Comparison of ENCODE assay signal across 19 cellular contexts in the genomic region with DNA sequence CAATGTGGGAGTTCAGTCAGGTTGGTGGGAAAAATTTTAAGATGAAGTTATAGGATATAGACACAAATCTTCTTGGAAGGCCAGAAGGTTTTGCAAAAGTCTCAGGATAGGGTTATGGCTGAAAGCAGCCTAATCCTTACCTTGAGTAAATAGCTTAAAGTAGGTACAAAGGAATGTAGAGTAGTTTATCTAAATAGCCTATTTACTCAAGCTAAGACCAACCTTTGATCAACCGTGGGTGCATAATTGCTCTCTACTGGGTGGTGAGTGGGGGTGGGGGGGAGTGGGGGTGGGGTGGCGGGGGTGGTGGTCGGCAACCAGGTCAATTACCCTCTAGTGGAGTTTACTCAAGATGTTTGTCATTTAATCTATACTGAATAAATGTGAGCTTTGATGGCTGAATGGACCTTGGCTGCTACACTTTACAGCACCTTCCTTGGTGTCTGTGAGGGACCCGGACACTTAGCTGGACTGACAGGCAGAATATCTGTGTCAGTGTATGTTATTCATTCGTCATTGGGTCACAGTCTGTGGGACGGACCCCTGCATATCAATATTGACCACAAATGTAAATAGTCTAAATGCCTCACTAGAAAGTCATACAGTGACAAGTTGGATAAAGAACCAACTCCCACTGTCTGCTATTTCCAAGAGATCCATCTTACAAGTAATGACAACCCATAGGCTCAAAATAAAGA.
DNase-seq lines count a peak whose midpoint lies in the region; ATAC-seq and TF ChIP-seq lines count a peak whose summit lies in the region.
"Had no signal": no experiment of that assay in that cellular context is flagged by ENCODE, and none has a peak within 500 bp of the region (broad histone marks: within the 10 kb centered on the region; RNA-seq: fewer than 3 reads in every experiment).

No MANE protein-coding gene starts in this region.

- no peak overlapping the region for H3K9ac ChIP-seq in endodermal cell (ENCODE audit: extremely low read depth, low read length, poor library complexity, severe bottlenecking)
- H3K9ac ChIP-seq: BLaER1 treated with 17β-estradiol and CSF1 and Interleukin-3, amounts not matched to agents 10 nM and 100 nM had no signal

- H3K4me3 ChIP-seq in endodermal cell (ENCODE audit: low read length) (no peak overlapping the region), left lung (no peak overlapping the region)
- H3K4me3 ChIP-seq: A549; BLaER1 treated with 17β-estradiol and CSF1 and Interleukin-3, amounts not matched to agents 10 nM and 100 nM; K562; PC-9 had no signal

- H3K9me3 ChIP-seq in endodermal cell (ENCODE audit: control insufficient read depth, low read length) (peaks cover 40% of the 10 kb centered on the region), left lung (no peaks in the 10 kb centered on the region)
- H3K9me3 ChIP-seq: A549; BLaER1 treated with 17β-estradiol and CSF1 and Interleukin-3, amounts not matched to agents 10 nM and 100 nM had no signal

- H3K27me3 Mint-ChIP-seq in endodermal cell (ENCODE audit: insufficient read depth): peaks cover 31% of the 10 kb centered on the region
- H3K27me3 Mint-ChIP-seq in natural killer cell (ENCODE audit: low read depth in 2 of 2): no peaks in the 10 kb centered on the region
- H3K27me3 Mint-ChIP-seq: CD8-positive, alpha-beta memory T cell had no signal

- no peak overlapping the region for H3K27ac ChIP-seq in endodermal cell (ENCODE audit: low read depth, low read length)
- no peak overlapping the region for H3K27ac ChIP-seq in left lung
- H3K27ac ChIP-seq: A549; BLaER1 treated with 17β-estradiol and CSF1 and Interleukin-3, amounts not matched to agents 10 nM and 100 nM; HL-60; PC-9 had no signal

- DNase-seq in Daoy (ENCODE audit: low read depth) (peak; percentile 9), M059J (ENCODE audit: low read depth) (peak; percentile 42), endodermal cell (peak; percentile 64), left lung (no peak), natural killer cell (no peak)
- no peak for DNase-seq in activated CD4-positive, alpha-beta T cell treated with anti-CD3 and anti-CD28 coated beads for 4 hours
- DNase-seq: CD8-positive, alpha-beta memory T cell; H9; NCI-H1092; NCI-H146; NCI-H2081; NCI-H748 treated with DMSO at 0.1 percent for 48 hours; PC-9 had no signal

- H3K36me3 Mint-ChIP-seq in endodermal cell (ENCODE audit: low read depth): peaks cover 21% of the 10 kb centered on the region
- H3K36me3 Mint-ChIP-seq in natural killer cell: peaks cover 15% of the 10 kb centered on the region
- H3K36me3 Mint-ChIP-seq: CD8-positive, alpha-beta memory T cell had no signal

- ATAC-seq in left lung: peak; percentile 66
- ATAC-seq in natural killer cell: no peak
- ATAC-seq in HG03196 (IDR thresholded peaks at IDR 0.05; ENCODE audit: unreplicated experiment): no peak
- ATAC-seq in HG02884 (IDR thresholded peaks at IDR 0.05; ENCODE audit: unreplicated experiment): no peak
- ATAC-seq: A549, K562 had no signal

- 75% methylated on average over 3 of the region's 6 CpGs; no CpG with 5 or more reads in 1 of the 2 experiments for WGBS in endodermal cell (ENCODE audit: insufficient coverage in 1 of 2, insufficient read length in 1 of 2), 2 experiments

- H3K27me3 ChIP-seq in endodermal cell (ENCODE audit: control insufficient read depth, insufficient read depth, low read length, poor library complexity, severe bottlenecking) (no peaks in the 10 kb centered on the region), left lung (no peaks in the 10 kb centered on the region)
- H3K27me3 ChIP-seq: BLaER1 treated with 17β-estradiol and CSF1 and Interleukin-3, amounts not matched to agents 10 nM and 100 nM had no signal

- H3K4me1 Mint-ChIP-seq in endodermal cell: peaks cover 22% of the 10 kb centered on the region
- no peaks in the 10 kb centered on the region for H3K4me1 Mint-ChIP-seq in natural killer cell
- H3K4me1 Mint-ChIP-seq: CD8-positive, alpha-beta memory T cell had no signal

- H3K9me3 Mint-ChIP-seq in endodermal cell: peaks cover 44% of the 10 kb centered on the region
- H3K9me3 Mint-ChIP-seq in natural killer cell: peaks cover 10 to 19% of the 10 kb centered on the region in 2 donors

- intact Hi-C loops in left lung (cut with DNase I) (no loop called here), natural killer cell (cut with micrococcal nuclease) (no loop called here)

- no peaks in the 10 kb centered on the region for H3K36me3 ChIP-seq in endodermal cell (ENCODE audit: control insufficient read depth, insufficient read depth, low read length)
- no peaks in the 10 kb centered on the region for H3K36me3 ChIP-seq in left lung
- H3K36me3 ChIP-seq: BLaER1 treated with 17β-estradiol and CSF1 and Interleukin-3, amounts not matched to agents 10 nM and 100 nM had no signal

- TF ChIP-seq CTCF in endodermal cell (conservative IDR thresholded peaks at IDR 0.05) (no peak), left lung (IDR thresholded peaks at IDR 0.05) (no peak), natural killer cell (IDR thresholded peaks at IDR 0.05) (no peak)

- H3K27ac Mint-ChIP-seq in endodermal cell (no peak overlapping the region), natural killer cell (no peak overlapping the region)
- H3K27ac Mint-ChIP-seq: CD8-positive, alpha-beta memory T cell had no signal

- H3K4me3 Mint-ChIP-seq in endodermal cell (no peak overlapping the region), natural killer cell (no peak overlapping the region)
- H3K4me3 Mint-ChIP-seq: CD8-positive, alpha-beta memory T cell; H9 had no signal

- H3K4me1 ChIP-seq in endodermal cell (ENCODE audit: control insufficient read depth, insufficient read depth, low read length) (no peaks in the 10 kb centered on the region), left lung (no peaks in the 10 kb centered on the region)
- H3K4me1 ChIP-seq: A549; BLaER1 treated with 17β-estradiol and CSF1 and Interleukin-3, amounts not matched to agents 10 nM and 100 nM had no signal

Comparison
In these comparisons a context has a peak if more than half of its experiments do, and no peak if none do; other contexts are left out.
1. DNase-seq: peak in Daoy (single experiment), M059J (single experiment) and endodermal cell (single experiment); none in left lung (0 of 2), activated CD4-positive, alpha-beta T cell treated with anti-CD3 and anti-CD28 coated beads for 4 hours (0 of 2) and natural killer cell (single experiment).